ENCODE assay signal across 8 cellular contexts in genomic region chr6:99467509-99468106, GRCh38. TPM values are rescaled to one million over a fixed set of nuclear protein-coding genes. Genes with fewer than 3 reads are reported as not detected.
DNase-seq lines count a peak whose midpoint lies in the region; ATAC-seq, FAIRE-seq and TF ChIP-seq lines count a peak whose summit lies in the region.

No MANE protein-coding gene starts in this region.

- no peaks in the 10 kb centered on the region for H4K20me1 ChIP-seq in K562 (replicated peaks; ENCODE audit: control insufficient read depth, insufficient read depth, low read length)

- H3K4me1 ChIP-seq in K562 (replicated peaks in 1 of 2; ENCODE audit: control insufficient read depth in 2 of 2, insufficient read depth in 2 of 2, low read length in 2 of 2) (no peaks in the 10 kb centered on the region), liver (ENCODE audit: control insufficient read depth in 4 of 4, insufficient read depth in 4 of 4, low read length in 3 of 4) (no peaks in the 10 kb centered on the region)

- no peak overlapping the region for H3K4me2 ChIP-seq in K562 (ENCODE audit: insufficient read depth, low read length)

- WGBS in K562 (ENCODE audit: insufficient coverage, low coverage, missing lambda C conversion rate), result 0% methylated on average over 3 of the region's 3 CpGs
- WGBS in liver, result 2% methylated on average over 3 of the region's 3 CpGs

- H3K79me2 ChIP-seq in K562 (ENCODE audit: control insufficient read depth, insufficient read depth, low read length), result no peaks in the 10 kb centered on the region

- no peak overlapping the region for H3K9ac ChIP-seq in K562 (ENCODE audit: insufficient read depth in 1 of 2, low read depth in 2 of 2, low read length in 2 of 2)
- no peak overlapping the region for H3K9ac ChIP-seq in liver (ENCODE audit: low read depth in 1 of 2, low read length in 2 of 2)

- FAIRE-seq in K562 (lab: Jason Lieb, UNC), result peak; percentile 70

- H2AFZ ChIP-seq in K562 (ENCODE audit: low read depth, low read length), result no peak overlapping the region

- H3K4me3 ChIP-seq in K562 (no peak overlapping the region), liver (ENCODE audit: low read depth in 1 of 3, low read length in 3 of 3) (no peak overlapping the region)

- in situ Hi-C loops in K562 (cut with MboI), result no loop called here

- H3K27ac ChIP-seq in K562 (ENCODE audit: extremely low read depth, low read depth, low read length), result no peak overlapping the region
- no peak overlapping the region for H3K27ac ChIP-seq in liver (ENCODE audit: low read depth in 1 of 2, low read length in 2 of 2)

- H3K36me3 ChIP-seq in K562 (ENCODE audit: control insufficient read depth, insufficient read depth, low read length), result peaks cover 24% of the 10 kb centered on the region; the same call in 2 of the 3 replicates
- H3K36me3 ChIP-seq in liver (ENCODE audit: control insufficient read depth in 4 of 4, insufficient read depth in 3 of 4, low read depth in 1 of 4, low read length in 3 of 4), result peaks cover 0 to 1% (median 0%) of the 10 kb centered on the region in 4 donors

- CTCF ChIA-PET in K562 (lab: Yijun Ruan, JAX; ENCODE audit: low intra/inter-chr PET ratio), result interaction anchor here (0.7 to 2.0 kb wide), 7 partner anchors 269 to 1197 kb away, joined by 3 to 17 read pairs (median 4); no protein-coding TSS in a partner anchor

- no peaks in the 10 kb centered on the region for H3K9me3 ChIP-seq in K562 (replicated peaks; ENCODE audit: control insufficient read depth, insufficient read depth, low read depth, low read length)
- no peaks in the 10 kb centered on the region for H3K9me3 ChIP-seq in liver (ENCODE audit: control insufficient read depth in 4 of 4, low read length in 3 of 4)

- H3K27me3 ChIP-seq in K562 (ENCODE audit: control insufficient read depth in 2 of 2, insufficient read depth in 2 of 2, low read length in 2 of 2) (no peaks in the 10 kb centered on the region), liver (ENCODE audit: control insufficient read depth in 4 of 4, insufficient read depth in 4 of 4, low read length in 3 of 4) (no peaks in the 10 kb centered on the region)

- intact Hi-C loops in K562 (cut with micrococcal nuclease), result loop anchor here (1.0 to 5.0 kb wide), 4 partner anchors 269 to 355 kb away; no protein-coding TSS in a partner anchor

- no peak for TF ChIP-seq POLR2A in K562 (conservative IDR thresholded peaks at IDR 0.05)

- ATAC-seq in GM18858 (IDR thresholded peaks at IDR 0.05; ENCODE audit: unreplicated experiment) (peak; percentile 73), K562 (peak; percentile 67), HG03025 (IDR thresholded peaks at IDR 0.05; ENCODE audit: low FRiP score, unreplicated experiment) (no peak)

- POLR2A ChIA-PET in K562 (lab: Yijun Ruan, JAX), result interaction anchor here (1.4 kb wide), 1 partner anchor 17 kb away, joined by 3 read pairs; no protein-coding TSS in a partner anchor

- H3K9me1 ChIP-seq in K562 (ENCODE audit: control insufficient read depth, insufficient read depth, low read length), result no peaks in the 10 kb centered on the region

- TF ChIP-seq CTCF in K562 (IDR thresholded peaks at IDR 0.05 in 2 of 3, conservative IDR thresholded peaks at IDR 0.05 in 1 of 3; ENCODE audit: insufficient read depth in 2 of 3, low read depth in 1 of 3, low read length in 3 of 3) (peak; percentile 40 to 78 (median 49); a peak in 3 of 6 replicates), liver (IDR thresholded peaks at IDR 0.05; ENCODE audit: low read depth, low read length, missing input control) (peak; percentile 60)

- TF ChIP-seq RAD21 in K562 (CRISPR knock-in tag; conservative IDR thresholded peaks at IDR 0.05 in 1 of 2, IDR thresholded peaks at IDR 0.05 in 1 of 2), result peak; percentile 83 to 86
- TF ChIP-seq RAD21 in liver (IDR thresholded peaks at IDR 0.05), result peak; percentile 80 to 83

- no peak for TF ChIP-seq EP300 in K562 (IDR thresholded peaks at IDR 0.05; ENCODE audit: low read length)

- DNase-seq in Ammon's horn (ENCODE audit: low spot score), result peak; percentile 40
- DNase-seq in NCI-H146 (lab: John Stamatoyannopoulos, UW), result peak; percentile 13
- DNase-seq in K562 (ENCODE audit: extremely low read depth in 1 of 4, low spot score in 3 of 4), result peak; percentile 23 to 44 (median 26)
- no peak for DNase-seq in amniotic stem cell (lab: John Stamatoyannopoulos, UW)
- no peak for DNase-seq in NCI-H1930 (lab: John Stamatoyannopoulos, UW)

- BruUV-seq in K562 (replicated peaks; lab: Mats Ljungman, UMichigan), result no TSS peak

TF ChIP-seq in K562, 482 proteins besides CTCF, POLR2A, EP300 and RAD21 (continues in another document):
- TF ChIP-seq SMC3 (conservative IDR thresholded peaks at IDR 0.05; ENCODE audit: insufficient read depth, low read depth, low read length), result peak; percentile 48
- TF ChIP-seq MEIS2 (IDR thresholded peaks at IDR 0.05; ENCODE audit: partially characterized antibody), result no peak
- no peak for TF ChIP-seq ARID3B (CRISPR knock-in tag; IDR thresholded peaks at IDR 0.05; ENCODE audit: borderline replicate concordance)

TF ChIP-seq in liver, 16 proteins besides CTCF, POLR2A, EP300 and RAD21 (continues in another document):
- TF ChIP-seq REST (IDR thresholded peaks at IDR 0.05), result no peak

RNA-seq across cellular contexts. Expression of gene PNISR, which starts 42.5 kb away (rescaled TPM):
- 132 and 537 TPM in 2 replicates for total RNA-seq in K562 (2011; cell fraction: chromatin; rRNA removed; ENCODE audit: low replicate concordance)
- total RNA-seq in K562 (2011; cell fraction: nucleolus; rRNA removed), result 52.2 and 76.1 TPM in 2 replicates
- total RNA-seq in K562 (2011; cell fraction: nucleoplasm; rRNA removed), result 205 and 438 TPM in 2 replicates
- total RNA-seq in K562 (2014; rRNA removed), result 97.4 and 104 TPM in 2 replicates
- 147 and 163 TPM in 2 replicates for total RNA-seq in K562 (2014; rRNA removed; fragmentation: Illumina TruSeq; extraction: Trizol)
- 135 and 150 TPM in 2 replicates for total RNA-seq in K562 (2015; rRNA removed; fragmentation: Illumina TruSeq; extraction: Trizol)
- total RNA-seq in K562 (2021), result 105 and 107 TPM in 2 replicates
- polyA plus RNA-seq in K562 (2011; rRNA removed), result 122 and 131 TPM in 2 replicates
- 19.6 and 43.7 TPM in 2 replicates for polyA plus RNA-seq in K562 (2011; cell fraction: cytosol; rRNA removed)
- polyA plus RNA-seq in K562 (2011; cell fraction: nucleus; rRNA removed), result 345 and 382 TPM in 2 replicates
- polyA plus RNA-seq in K562 (2012), result 113 and 132 TPM in 2 replicates
- 152 and 205 TPM in 2 replicates for polyA plus RNA-seq in K562 (2014; fragmentation: Illumina TruSeq; extraction: Trizol)
- 100 to 1,000 TPM; 108 to 112 TPM for polyA plus RNA-seq in K562 (2014; fragmentation: Nextera tagmentation; extraction: Ambion mirVana)
- polyA plus RNA-seq in K562 (2014; rRNA removed), result 188 and 206 TPM in 2 replicates
- 87.7 and 99.4 TPM in 2 replicates for polyA minus RNA-seq in K562 (2011; rRNA and poly(A)+ RNA removed)
- 18.7 and 23.8 TPM in 2 replicates for polyA minus RNA-seq in K562 (2011; cell fraction: cytosol; rRNA and poly(A)+ RNA removed)
- polyA minus RNA-seq in K562 (2011; cell fraction: nucleus; rRNA and poly(A)+ RNA removed), result 115 and 210 TPM in 2 replicates
- total RNA-seq in liver, result 10 to 100 TPM; 34.4 to 88.7 TPM
- polyA plus RNA-seq in liver, result 10 to 100 TPM in 1 of 2 donors, 1 to 10 TPM in 1; 9.8 to 62.3 TPM

RNA-seq across cellular contexts. Expression of gene USP45, which starts 47.6 kb away (rescaled TPM):
- 22.4 and 79.4 TPM in 2 replicates for total RNA-seq in K562 (2011; cell fraction: chromatin; rRNA removed; ENCODE audit: low replicate concordance)
- total RNA-seq in K562 (2011; cell fraction: nucleolus; rRNA removed), result 8.0 and 12.8 TPM in 2 replicates
- 19.3 and 32.3 TPM in 2 replicates for total RNA-seq in K562 (2011; cell fraction: nucleoplasm; rRNA removed)
- total RNA-seq in K562 (2014; rRNA removed) (11.6 and 15.3 TPM in 2 replicates), K562 (2014; rRNA removed; fragmentation: Illumina TruSeq; extraction: Trizol) (34.7 and 42.0 TPM in 2 replicates), K562 (2015; rRNA removed; fragmentation: Illumina TruSeq; extraction: Trizol) (25.7 and 29.8 TPM in 2 replicates), K562 (2021) (22.3 and 22.6 TPM in 2 replicates), liver (10 to 100 TPM in 1 of 2 donors, 1 to 10 TPM in 1; 5.1 to 10.1 TPM)
- polyA plus RNA-seq in K562 (2011; rRNA removed) (23.7 and 24.5 TPM in 2 replicates), K562 (2014; fragmentation: Illumina TruSeq; extraction: Trizol) (25.1 and 31.9 TPM in 2 replicates), K562 (2014; fragmentation: Nextera tagmentation; extraction: Ambion mirVana) (10 to 100 TPM; 60.7 TPM), K562 (2014; rRNA removed) (22.0 and 25.9 TPM in 2 replicates), liver (1 to 10 TPM; 1.5 to 4.0 TPM)
- polyA plus RNA-seq in K562 (2011; cell fraction: cytosol; rRNA removed), result 3.3 and 6.6 TPM in 2 replicates
- 17.4 and 20.0 TPM in 2 replicates for polyA plus RNA-seq in K562 (2011; cell fraction: nucleus; rRNA removed)
- polyA plus RNA-seq in K562 (2012), result 16.4 and 19.6 TPM in 2 replicates
- polyA minus RNA-seq in K562 (2011; rRNA and poly(A)+ RNA removed), result 29.4 and 30.5 TPM in 2 replicates
- 8.0 and 9.7 TPM in 2 replicates for polyA minus RNA-seq in K562 (2011; cell fraction: cytosol; rRNA and poly(A)+ RNA removed)
- 12.1 and 22.5 TPM in 2 replicates for polyA minus RNA-seq in K562 (2011; cell fraction: nucleus; rRNA and poly(A)+ RNA removed)

Comparison
In these comparisons a context has a peak if more than half of its experiments do, and no peak if none do; other contexts are left out.
1. DNase-seq: peak in Ammon's horn (single experiment), NCI-H146 (single experiment) and K562 (4 of 4); none in amniotic stem cell (single experiment) and NCI-H1930 (0 of 2).